ENCODE assay signal across 7 cellular contexts in the genomic region with DNA sequence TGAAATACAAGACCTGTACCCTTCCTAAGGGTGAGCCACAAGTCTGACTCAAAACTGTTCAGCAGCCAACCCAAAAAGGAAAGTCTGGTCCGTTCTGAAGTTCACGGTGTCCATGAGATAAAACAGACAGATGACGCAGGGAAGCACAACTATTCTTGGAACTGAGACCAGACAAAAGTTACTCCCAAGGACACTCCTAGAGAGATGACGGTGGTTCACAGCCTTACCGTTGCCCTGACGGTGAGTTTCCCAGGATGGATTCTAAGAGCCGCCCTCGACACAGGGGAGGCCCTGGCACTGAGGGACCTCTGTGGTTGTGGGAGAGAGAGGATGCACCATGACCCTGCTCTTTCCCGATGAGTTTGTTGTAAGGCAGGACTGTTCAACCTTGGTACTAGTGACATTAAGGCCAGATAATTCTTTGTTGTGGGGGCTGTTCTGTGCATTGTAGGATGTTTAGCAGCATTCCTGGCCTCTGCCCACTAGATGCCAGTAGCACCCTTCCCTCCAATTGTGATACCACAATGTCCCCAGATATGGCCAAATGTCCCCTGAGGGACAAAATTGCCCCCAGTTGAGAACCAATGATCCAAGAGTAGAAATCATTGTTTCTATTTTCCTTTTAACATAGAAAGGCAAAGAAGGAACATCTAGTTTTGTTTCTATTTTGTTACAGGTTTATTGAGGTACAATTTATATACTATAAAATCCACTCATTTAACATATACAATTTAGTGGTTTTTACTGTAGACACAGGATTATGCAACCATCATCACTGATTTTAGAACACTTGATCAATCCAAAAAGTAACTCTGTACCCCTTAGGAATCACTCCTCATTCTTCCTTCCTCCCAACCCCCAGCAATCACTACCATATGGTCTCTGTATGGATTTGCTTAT. TPM values are rescaled to one million over a fixed set of nuclear protein-coding genes. Genes with fewer than 3 reads are reported as not detected.
DNase-seq lines count a peak whose midpoint lies in the region; ATAC-seq, FAIRE-seq and TF ChIP-seq lines count a peak whose summit lies in the region.

No MANE protein-coding gene starts in this region.

- no peak for TF ChIP-seq POLR2A in GM12891 (IDR thresholded peaks at IDR 0.05; ENCODE audit: low read depth, low read length)
- no peak for TF ChIP-seq POLR2A in esophagus muscularis mucosa (IDR thresholded peaks at IDR 0.05; ENCODE audit: low read depth)

- no peak for ATAC-seq in GM19035 (IDR thresholded peaks at IDR 0.05; ENCODE audit: unreplicated experiment)
- no peak for ATAC-seq in GM18502 (IDR thresholded peaks at IDR 0.05; ENCODE audit: poor library complexity, unreplicated experiment)

- 51% methylated on average over 7 of the region's 9 CpGs for WGBS in esophagus muscularis mucosa

- peak; percentile 13 to 41 (median 23) for TF ChIP-seq CTCF in esophagus muscularis mucosa (IDR thresholded peaks at IDR 0.05)
- peak; percentile 71 for TF ChIP-seq CTCF in retinal pigment epithelial cell (conservative IDR thresholded peaks at IDR 0.05; ENCODE audit: low read depth, low read length)

- peak; percentile 86 for TF ChIP-seq EP300 in esophagus muscularis mucosa (IDR thresholded peaks at IDR 0.05)

- no peaks in the 10 kb centered on the region for H3K9me3 ChIP-seq in esophagus muscularis mucosa

- no peaks in the 10 kb centered on the region for H3K27me3 ChIP-seq in esophagus muscularis mucosa

- no peaks in the 10 kb centered on the region for H3K36me3 ChIP-seq in esophagus muscularis mucosa

- FAIRE-seq in GM12891 (lab: Jason Lieb, UNC) = peak; percentile 82

- intact Hi-C loops in esophagus muscularis mucosa (cut with DNase I) = no loop called here

- DNase-seq in GM12891 (ENCODE audit: insufficient read length, low spot score) (no peak), NCI-H460 (ENCODE audit: extremely low read depth, low read depth) (peak; percentile 36), esophagus muscularis mucosa (ENCODE audit: extremely low spot score) (no peak), retinal pigment epithelial cell (ENCODE audit: low read depth) (no peak), C1 segment of cervical spinal cord (lab: John Stamatoyannopoulos, UW) (no peak)

- H3K27ac ChIP-seq in esophagus muscularis mucosa (replicated peaks in 1 of 4) = peak overlapping the region; percentile 62 to 81 (median 75)

- H3K4me3 ChIP-seq in esophagus muscularis mucosa (no peak overlapping the region), retinal pigment epithelial cell (ENCODE audit: low read length) (no peak overlapping the region)

- H3K4me1 ChIP-seq in esophagus muscularis mucosa = peaks cover 14 to 27% (median 19%) of the 10 kb centered on the region in 4 donors

TF ChIP-seq in GM12891, 5 proteins besides CTCF, POLR2A, EP300 and RAD21:
- TF ChIP-seq PAX5 (IDR thresholded peaks at IDR 0.05; ENCODE audit: insufficient read depth, low read length, severe bottlenecking) (no peak), POLR2AphosphoS5 (IDR thresholded peaks at IDR 0.05; ENCODE audit: low read depth, low read length) (no peak), POU2F2 (IDR thresholded peaks at IDR 0.05; ENCODE audit: low read depth, low read length) (no peak), SPI1 (IDR thresholded peaks at IDR 0.05; ENCODE audit: low read depth, low read length) (no peak), TAF1 (IDR thresholded peaks at IDR 0.05; ENCODE audit: low read depth, low read length) (no peak)

RNA-seq across cellular contexts. Expression of gene OR10P1, which starts 23.0 kb away (rescaled TPM):
- not detected for polyA plus RNA-seq in GM12891 (2012; ENCODE audit: low read depth, missing spikeins)
- total RNA-seq in NCI-H460 (2014; rRNA removed; shearing (Covaris generic)) = not detected in 2 replicates
- not detected in 2 replicates for polyA plus RNA-seq in NCI-H460 (2014; cell fraction: nucleus; rRNA removed)
- total RNA-seq in esophagus muscularis mucosa = not detected

RNA-seq across cellular contexts. Expression of gene ITGA7, which starts 48.0 kb away (rescaled TPM):
- polyA plus RNA-seq in GM12891 (2012; ENCODE audit: low read depth, missing spikeins) = 4.3 TPM
- 0.38 and 1.2 TPM in 2 replicates for total RNA-seq in NCI-H460 (2014; rRNA removed; shearing (Covaris generic))
- 4.1 and 4.9 TPM in 2 replicates for polyA plus RNA-seq in NCI-H460 (2014; cell fraction: nucleus; rRNA removed)
- 100 to 1,000 TPM; 155 to 245 (median 218) TPM for total RNA-seq in esophagus muscularis mucosa

RNA-seq across cellular contexts. Expression of gene BLOC1S1, which starts 56.1 kb away (rescaled TPM):
- 172 TPM for polyA plus RNA-seq in GM12891 (2012; ENCODE audit: low read depth, missing spikeins)
- 66.7 and 69.8 TPM in 2 replicates for total RNA-seq in NCI-H460 (2014; rRNA removed; shearing (Covaris generic))
- polyA plus RNA-seq in NCI-H460 (2014; cell fraction: nucleus; rRNA removed) = 109 and 269 TPM in 2 replicates
- total RNA-seq in esophagus muscularis mucosa = 100 to 1,000 TPM; 159 to 253 (median 196) TPM

Comparison
In these comparisons a context has a peak if more than half of its experiments do, and no peak if none do; other contexts are left out.
1. RNA of gene ITGA7, which starts 48.0 kb away (total RNA-seq): 155 to 245 TPM in esophagus muscularis mucosa; 0.38 to 1.2 TPM in NCI-H460; every median in the first group is over 10 times any median in the second.